In the genomic region with DNA sequence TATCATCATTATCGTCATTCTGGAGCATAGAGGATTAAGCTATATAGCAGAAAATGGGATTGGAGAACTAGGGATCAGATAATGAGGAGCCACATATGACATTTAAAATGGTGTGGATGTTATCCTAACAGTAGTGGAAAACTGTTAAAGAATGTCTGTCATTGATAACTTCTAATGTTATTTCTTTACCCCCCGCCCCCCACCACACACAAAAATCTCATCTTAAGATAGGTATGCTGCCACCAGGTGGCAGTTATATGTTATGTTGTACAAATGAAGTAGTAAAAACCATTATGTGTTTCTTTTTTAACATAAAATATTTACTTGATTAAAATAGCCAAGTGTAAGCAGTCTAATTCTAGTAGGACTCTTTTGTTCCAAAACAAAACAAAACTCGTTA, we compare ENCODE assay signal across 10 cellular contexts. TPM values are rescaled to one million over a fixed set of nuclear protein-coding genes. Genes with fewer than 3 reads are reported as not detected.
DNase-seq lines count a peak whose midpoint lies in the region; ATAC-seq and TF ChIP-seq lines count a peak whose summit lies in the region.
"Had no signal": no experiment of that assay in that cellular context is flagged by ENCODE, and none has a peak within 500 bp of the region (broad histone marks: within the 10 kb centered on the region; RNA-seq: fewer than 3 reads in every experiment).

No MANE protein-coding gene starts in this region.

- CTCF ChIA-PET in RWPE1 (lab: Yijun Ruan, JAX) = interaction anchor here (0.7 kb wide), 1 partner anchor 327 kb away, joined by 4 read pairs; no protein-coding TSS in a partner anchor

- ATAC-seq in GM23338 (no peak), GM18858 (IDR thresholded peaks at IDR 0.05; ENCODE audit: unreplicated experiment) (no peak), HG03342 (IDR thresholded peaks at IDR 0.05; ENCODE audit: unreplicated experiment) (no peak)

- peaks cover 80% of the 10 kb centered on the region for H3K79me2 ChIP-seq in GM23338 (replicated peaks; ENCODE audit: insufficient read depth)

- no peak for DNase-seq in CD14-positive monocyte (ENCODE audit: low spot score)
- peak; percentile 11 for DNase-seq in GM23338 (ENCODE audit: low spot score)
- DNase-seq in RWPE1 (ENCODE audit: low spot score) = peak; percentile 13
- peak; percentile 12 for DNase-seq in germinal center (ENCODE audit: low spot score)
- no peak for DNase-seq in globus pallidus (ENCODE audit: low spot score)
- no peak for DNase-seq in activated gamma-delta T cell treated with Interleukin-2 at 50 U/mL for 16 hours
- DNase-seq: NCI-H2029; stimulated activated naive CD4-positive, alpha-beta T cell treated with Interleukin-2 at 50 U/mL for 16 hours had no signal

- H3K4me1 Mint-ChIP-seq in CD14-positive monocyte (peaks cover 11% of the 10 kb centered on the region), GM23338 (peaks cover 9% of the 10 kb centered on the region)

- H3K27me3 Mint-ChIP-seq in CD14-positive monocyte (ENCODE audit: low read depth in 3 of 3) (peaks cover 0 to 3% (median 0%) of the 10 kb centered on the region in 3 donors), GM23338 (ENCODE audit: insufficient read depth, low read depth, poor library complexity) (no peaks in the 10 kb centered on the region)

- H3K4me3 Mint-ChIP-seq in CD14-positive monocyte (no peak overlapping the region), GM23338 (no peak overlapping the region)

- no peaks in the 10 kb centered on the region for H3K9me2 ChIP-seq in GM23338 (ENCODE audit: insufficient read depth)

- H3F3A ChIP-seq in GM23338 (replicated peaks; ENCODE audit: low read depth) = no peaks in the 10 kb centered on the region

- H3K36me3 Mint-ChIP-seq in CD14-positive monocyte (peaks cover 12 to 24% of the 10 kb centered on the region in 2 donors), GM23338 (ENCODE audit: low read depth) (no peaks in the 10 kb centered on the region)

- POLR2A ChIA-PET in RWPE1 (lab: Yijun Ruan, JAX; ENCODE audit: low non-redundant PET) = no interaction called here

- no peak overlapping the region for H3K27ac Mint-ChIP-seq in CD14-positive monocyte
- H3K27ac Mint-ChIP-seq in GM23338 = no peak overlapping the region

- H4K20me1 ChIP-seq in GM23338 (replicated peaks; ENCODE audit: insufficient read depth) = peaks cover 7% of the 10 kb centered on the region; the same call in 1 of the 2 replicates

- TF ChIP-seq CTCF in CD14-positive monocyte (IDR thresholded peaks at IDR 0.05) = peak; percentile 19
- TF ChIP-seq CTCF in GM23338 (conservative IDR thresholded peaks at IDR 0.05; ENCODE audit: low read depth in 2 of 2) = peak; percentile 33 to 57; a peak in 3 of 4 replicates
- peak; percentile 23; the same call in 1 of the 2 replicates for TF ChIP-seq CTCF in RWPE1 (conservative IDR thresholded peaks at IDR 0.05; ENCODE audit: low read depth)

- H3K27me3 ChIP-seq in GM23338 (ENCODE audit: insufficient read depth) = no peaks in the 10 kb centered on the region

- peaks cover 4% of the 10 kb centered on the region; the same call in 1 of the 2 replicates for H3K4me1 ChIP-seq in GM23338 (ENCODE audit: insufficient read depth)

- no peak overlapping the region for H2AFZ ChIP-seq in GM23338

- H3K4me2 ChIP-seq in GM23338 = no peak overlapping the region

- H3K27ac ChIP-seq in GM23338 (ENCODE audit: low read depth) (no peak overlapping the region), RWPE1 (no peak overlapping the region)

- intact Hi-C loops in CD14-positive monocyte (cut with micrococcal nuclease) = no loop called here

- peaks cover 0 to 4% (median 0%) of the 10 kb centered on the region in 7 donors for H3K9me3 Mint-ChIP-seq in CD14-positive monocyte
- H3K9me3 Mint-ChIP-seq in GM23338 = no peaks in the 10 kb centered on the region

- H3K4me3 ChIP-seq in GM23338 = no peak overlapping the region

- no peaks in the 10 kb centered on the region for H3K36me3 ChIP-seq in GM23338 (ENCODE audit: insufficient read depth)

TF ChIP-seq in GM23338, 12 proteins besides CTCF, POLR2A, EP300 and RAD21:
- TF ChIP-seq, protein P1, sequence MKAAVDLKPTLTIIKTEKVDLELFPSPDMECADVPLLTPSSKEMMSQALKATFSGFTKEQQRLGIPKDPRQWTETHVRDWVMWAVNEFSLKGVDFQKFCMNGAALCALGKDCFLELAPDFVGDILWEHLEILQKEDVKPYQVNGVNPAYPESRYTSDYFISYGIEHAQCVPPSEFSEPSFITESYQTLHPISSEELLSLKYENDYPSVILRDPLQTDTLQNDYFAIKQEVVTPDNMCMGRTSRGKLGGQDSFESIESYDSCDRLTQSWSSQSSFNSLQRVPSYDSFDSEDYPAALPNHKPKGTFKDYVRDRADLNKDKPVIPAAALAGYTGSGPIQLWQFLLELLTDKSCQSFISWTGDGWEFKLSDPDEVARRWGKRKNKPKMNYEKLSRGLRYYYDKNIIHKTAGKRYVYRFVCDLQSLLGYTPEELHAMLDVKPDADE (IDR thresholded peaks at IDR 0.05) = no peak
- no peak for TF ChIP-seq ZNF462 (CRISPR knock-in tag; IDR thresholded peaks at IDR 0.05)

RNA-seq across cellular contexts. Expression of gene AKAP9, which starts 13.0 kb away (rescaled TPM):
- polyA plus RNA-seq in CD14-positive monocyte (1 to 10 TPM; 1.5 to 7.3 TPM), GM23338 (2016; fragmentation: Nextera tagmentation; extraction: Ambion mirVana) (51.9 and 67.4 TPM in 2 replicates)
- 29.4 and 33.5 TPM in 2 replicates for total RNA-seq in GM23338 (2014; rRNA removed; shearing (Covaris generic))

Comparison
In these comparisons a context has a peak if more than half of its experiments do, and no peak if none do; other contexts are left out.
1. DNase-seq: peak in GM23338 (single experiment), RWPE1 (single experiment) and germinal center (single experiment); none in CD14-positive monocyte (single experiment), globus pallidus (single experiment) and activated gamma-delta T cell treated with Interleukin-2 at 50 U/mL for 16 hours (single experiment).
2. Peak in every context shown above with its lines, with median percentiles within 50 percentile points of each other: CTCF ChIP-seq.